Comparison of ENCODE assay signal across 8 cellular contexts in the genomic region with DNA sequence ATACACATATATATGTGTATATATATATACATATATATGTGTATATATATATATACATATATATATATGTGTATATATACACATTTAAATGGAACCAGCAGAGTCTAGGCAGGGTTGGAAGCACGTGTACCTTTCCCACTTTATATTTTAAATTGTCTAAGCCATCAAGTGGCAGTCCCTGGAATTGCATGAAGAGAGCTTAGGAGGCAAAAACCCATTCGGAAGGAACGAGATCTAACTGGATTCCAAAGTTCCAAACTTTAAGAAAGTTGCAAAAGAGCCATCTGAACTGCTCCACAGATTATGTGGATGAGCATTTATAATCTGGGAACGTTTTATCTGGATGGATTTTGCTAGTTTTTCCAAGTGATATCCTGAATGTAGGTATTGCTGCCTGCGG.
DNase-seq lines count a peak whose midpoint lies in the region; ATAC-seq and TF ChIP-seq lines count a peak whose summit lies in the region.

No MANE protein-coding gene starts in this region.

- no peaks in the 10 kb centered on the region for H3K27me3 ChIP-seq in neural progenitor cell

- H3K4me3 Mint-ChIP-seq in activated naive CD4-positive, alpha-beta T cell treated with anti-CD3 and anti-CD28 coated beads, Interleukin-2, amount 10 ng/mL, durations not matched to agents 7 days and 5 days: no peak overlapping the region
- no peak overlapping the region for H3K4me3 Mint-ChIP-seq in neural progenitor cell

- peaks cover 48% of the 10 kb centered on the region for H3K4me1 Mint-ChIP-seq in activated naive CD4-positive, alpha-beta T cell treated with anti-CD3 and anti-CD28 coated beads, Interleukin-2, amount 10 ng/mL, durations not matched to agents 7 days and 5 days
- H3K4me1 Mint-ChIP-seq in neural progenitor cell: peaks cover 10% of the 10 kb centered on the region

- H3F3A ChIP-seq in neural progenitor cell (ENCODE audit: low read depth): no peaks in the 10 kb centered on the region

- ATAC-seq in GM19397 (IDR thresholded peaks at IDR 0.05; ENCODE audit: unreplicated experiment): no peak
- ATAC-seq in HG02642 (IDR thresholded peaks at IDR 0.05; ENCODE audit: poor library complexity, unreplicated experiment): no peak

- peaks cover 13% of the 10 kb centered on the region for H3K27me3 Mint-ChIP-seq in activated naive CD4-positive, alpha-beta T cell treated with anti-CD3 and anti-CD28 coated beads, Interleukin-2, amount 10 ng/mL, durations not matched to agents 7 days and 5 days
- H3K27me3 Mint-ChIP-seq in neural progenitor cell (ENCODE audit: insufficient read depth, low read depth): no peaks in the 10 kb centered on the region

- no peak overlapping the region for H3K27ac Mint-ChIP-seq in activated naive CD4-positive, alpha-beta T cell treated with anti-CD3 and anti-CD28 coated beads, Interleukin-2, amount 10 ng/mL, durations not matched to agents 7 days and 5 days
- H3K27ac Mint-ChIP-seq in neural progenitor cell: no peak overlapping the region

- no peak overlapping the region for H3K9ac ChIP-seq in neural progenitor cell

- H2AFZ ChIP-seq in OCI-LY7 (ENCODE audit: low read length) (no peak overlapping the region), neural progenitor cell (replicated peaks) (no peak overlapping the region)

- H3K9me3 ChIP-seq in OCI-LY7 (ENCODE audit: low read length) (no peaks in the 10 kb centered on the region), neural progenitor cell (ENCODE audit: low read depth) (no peaks in the 10 kb centered on the region)

- BruUV-seq in OCI-LY7 (replicated peaks; lab: Mats Ljungman, UMichigan): no TSS peak

- H3K79me2 ChIP-seq in OCI-LY7 (ENCODE audit: insufficient read depth, low read depth, low read length): peaks cover 41% of the 10 kb centered on the region
- H3K79me2 ChIP-seq in neural progenitor cell (ENCODE audit: low read depth): no peaks in the 10 kb centered on the region

- no peaks in the 10 kb centered on the region for H3K36me3 ChIP-seq in OCI-LY7 (ENCODE audit: insufficient read depth, low read length)
- H3K36me3 ChIP-seq in neural progenitor cell: no peaks in the 10 kb centered on the region

- no peaks in the 10 kb centered on the region for H3K9me2 ChIP-seq in OCI-LY7 (ENCODE audit: insufficient read depth, low read length)

- H3K4me3 ChIP-seq in OCI-LY7 (ENCODE audit: low read depth, low read length, poor library complexity, severe bottlenecking) (no peak overlapping the region), epithelial cell of esophagus (ENCODE audit: low read length) (no peak overlapping the region), neural progenitor cell (no peak overlapping the region)

- H3K4me1 ChIP-seq in OCI-LY7 (ENCODE audit: insufficient read depth, low read length, poor library complexity, severe bottlenecking) (peaks cover 66% of the 10 kb centered on the region), neural progenitor cell (peaks cover 6% of the 10 kb centered on the region)

- no peaks in the 10 kb centered on the region for H3K9me3 Mint-ChIP-seq in activated naive CD4-positive, alpha-beta T cell treated with anti-CD3 and anti-CD28 coated beads, Interleukin-2, amount 10 ng/mL, durations not matched to agents 7 days and 5 days
- H3K9me3 Mint-ChIP-seq in neural progenitor cell: no peaks in the 10 kb centered on the region

- POLR2A ChIA-PET in OCI-LY7 (lab: Charles Lee): interaction anchor here (0.6 to 1.5 kb wide), 4 partner anchors 10 to 262 kb away, joined by 3 to 4 read pairs (median 4); no protein-coding TSS in a partner anchor

- CTCF ChIA-PET in activated naive CD4-positive, alpha-beta T cell treated with anti-CD3 and anti-CD28 coated beads, Interleukin-2, amount 10 ng/mL, durations not matched to agents 7 days and 5 days (lab: Charles Lee): interaction anchor here (1.0 to 2.4 kb wide), 8 partner anchors 13 to 89 kb away, joined by 3 to 7 read pairs (median 4); no protein-coding TSS in a partner anchor
- CTCF ChIA-PET in OCI-LY7 (lab: Charles Lee; ENCODE audit: unreplicated experiment): interaction anchor here (1.4 kb wide), 1 partner anchor 29 kb away, joined by 4 read pairs; no protein-coding TSS in a partner anchor

- peaks cover 5% of the 10 kb centered on the region for H3K36me3 Mint-ChIP-seq in activated naive CD4-positive, alpha-beta T cell treated with anti-CD3 and anti-CD28 coated beads, Interleukin-2, amount 10 ng/mL, durations not matched to agents 7 days and 5 days
- H3K36me3 Mint-ChIP-seq in neural progenitor cell: no peaks in the 10 kb centered on the region

- H4K20me1 ChIP-seq in OCI-LY7 (ENCODE audit: insufficient read depth, low read length): peaks cover 14% of the 10 kb centered on the region; the same call in 1 of the 2 replicates
- no peaks in the 10 kb centered on the region for H4K20me1 ChIP-seq in neural progenitor cell (ENCODE audit: low read depth)

- peak; percentile 28 for DNase-seq in activated naive CD4-positive, alpha-beta T cell treated with Interleukin-2 at 50 U/mL for 16 hours
- no peak for DNase-seq in activated naive CD4-positive, alpha-beta T cell treated with anti-CD3 and anti-CD28 coated beads, Interleukin-2, amount 10 ng/mL, durations not matched to agents 7 days and 5 days
- DNase-seq in OCI-LY7 (ENCODE audit: low spot score): peak; percentile 42
- peak; percentile 46 for DNase-seq in epithelial cell of esophagus (ENCODE audit: low read depth)
- peak; percentile 42 for DNase-seq in neural progenitor cell (ENCODE audit: low spot score)
- DNase-seq in activated CD4-positive, CD25-positive, alpha-beta regulatory T cell (lab: John Stamatoyannopoulos, UW): no peak

- intact Hi-C loops in OCI-LY7 (cut with micrococcal nuclease; ENCODE audit: unreplicated experiment): loop anchor here (10.0 kb wide), 1 partner anchor 258 kb away; no protein-coding TSS in a partner anchor

- TF ChIP-seq CTCF in OCI-LY7 (conservative IDR thresholded peaks at IDR 0.05; ENCODE audit: low read length) (peak; percentile 69), epithelial cell of esophagus (IDR thresholded peaks at IDR 0.05; ENCODE audit: insufficient read depth, low read depth, low read length, missing control alignments) (peak; percentile 71), neural progenitor cell (IDR thresholded peaks at IDR 0.05) (peak; percentile 55)

- no peak overlapping the region for H3K27ac ChIP-seq in OCI-LY7 (ENCODE audit: low read depth, low read length, poor library complexity, severe bottlenecking)
- no peak overlapping the region for H3K27ac ChIP-seq in neural progenitor cell

- H3K4me2 ChIP-seq in OCI-LY7 (ENCODE audit: low read length) (no peak overlapping the region), neural progenitor cell (no peak overlapping the region)

Comparison
In these comparisons a context has a peak if more than half of its experiments do, and no peak if none do; other contexts are left out.
1. DNase-seq: peak in activated naive CD4-positive, alpha-beta T cell treated with Interleukin-2 at 50 U/mL for 16 hours (single experiment), OCI-LY7 (single experiment), epithelial cell of esophagus (single experiment) and neural progenitor cell (single experiment); none in activated naive CD4-positive, alpha-beta T cell treated with anti-CD3 and anti-CD28 coated beads, Interleukin-2, amount 10 ng/mL, durations not matched to agents 7 days and 5 days (single experiment) and activated CD4-positive, CD25-positive, alpha-beta regulatory T cell (0 of 4).
2. Peak in every context shown above with its lines, with median percentiles within 50 percentile points of each other: CTCF ChIP-seq.